In genomic region chr15:99090011-99090699, GRCh38 we compare ENCODE assay signal across 10 cellular contexts. TPM values are rescaled to one million over a fixed set of nuclear protein-coding genes. Genes with fewer than 3 reads are reported as not detected.
DNase-seq lines count a peak whose midpoint lies in the region; ATAC-seq, FAIRE-seq and TF ChIP-seq lines count a peak whose summit lies in the region.
"Had no signal": no experiment of that assay in that cellular context is flagged by ENCODE, and none has a peak within 500 bp of the region (broad histone marks: within the 10 kb centered on the region; RNA-seq: fewer than 3 reads in every experiment).

No MANE protein-coding gene starts in this region.

- H3K79me2 ChIP-seq in DND-41 (ENCODE audit: insufficient read depth, low read length) = no peaks in the 10 kb centered on the region

- H3K9ac ChIP-seq in DND-41 (ENCODE audit: low read depth, low read length) = no peak overlapping the region

- no peaks in the 10 kb centered on the region for H3K36me3 ChIP-seq in DND-41 (ENCODE audit: insufficient read depth, low read length)
- no peaks in the 10 kb centered on the region for H3K36me3 ChIP-seq in Peyer's patch
- H3K36me3 ChIP-seq in pancreas = no peaks in the 10 kb centered on the region
- H3K36me3 ChIP-seq in thyroid gland = no peaks in the 10 kb centered on the region
- H3K36me3 ChIP-seq in aorta (ENCODE audit: control insufficient read depth in 1 of 2, insufficient read depth in 2 of 2, low read length in 1 of 2) = no peaks in the 10 kb centered on the region
- H3K36me3 ChIP-seq: suprapubic skin had no signal

- no peaks in the 10 kb centered on the region for H4K20me1 ChIP-seq in DND-41 (ENCODE audit: insufficient read depth, low read length)

- no peak overlapping the region for H3K4me3 ChIP-seq in DND-41 (ENCODE audit: low read depth in 1 of 2, low read length in 2 of 2)
- H3K4me3 ChIP-seq in Peyer's patch = no peak overlapping the region
- no peak overlapping the region for H3K4me3 ChIP-seq in pancreas
- no peak overlapping the region for H3K4me3 ChIP-seq in thyroid gland (replicated peaks in 1 of 3)
- H3K4me3 ChIP-seq in aorta (ENCODE audit: low read length in 2 of 2) = no peak overlapping the region
- H3K4me3 ChIP-seq: suprapubic skin had no signal

- TF ChIP-seq POLR2A in Peyer's patch (IDR thresholded peaks at IDR 0.05) (no peak), thyroid gland (IDR thresholded peaks at IDR 0.05) (no peak)

- intact Hi-C loops in pancreas (cut with DNase I) = loop anchor here in 1 of 3 donors (10.0 kb wide), 1 partner anchor 65 kb away; no protein-coding TSS in a partner anchor
- intact Hi-C loops in thyroid gland (cut with DNase I) = no loop called here
- intact Hi-C loops in aorta (cut with DNase I) = no loop called here

- TF ChIP-seq CTCF in DND-41 (IDR thresholded peaks at IDR 0.05; ENCODE audit: borderline replicate concordance, extremely low read depth, low read length, poor library complexity, severe bottlenecking) (no peak), Peyer's patch (IDR thresholded peaks at IDR 0.05) (no peak), pancreas (IDR thresholded peaks at IDR 0.05) (no peak), thyroid gland (IDR thresholded peaks at IDR 0.05) (no peak)

- DNase-seq in DND-41 (peak; percentile 30), Peyer's patch (peak in 2 of 3 donors; percentile 52 to 68), pancreas (no peak), T1000 (lab: John Stamatoyannopoulos, UW) (no peak), thyroid gland (no peak), aorta (no peak)
- DNase-seq: activated T-cell treated with anti-CD3 and anti-CD28 coated beads, Interleukin-2, amount 50 U/mL, for 24 hours had no signal

- H3K4me1 ChIP-seq in DND-41 (ENCODE audit: insufficient read depth, low read length) (no peaks in the 10 kb centered on the region), Peyer's patch (no peaks in the 10 kb centered on the region), pancreas (no peaks in the 10 kb centered on the region), thyroid gland (no peaks in the 10 kb centered on the region), aorta (ENCODE audit: control insufficient read depth in 1 of 2, insufficient read depth in 2 of 2, low read length in 2 of 2) (no peaks in the 10 kb centered on the region)
- H3K4me1 ChIP-seq: suprapubic skin had no signal

- no peak for FAIRE-seq in pancreas (lab: Jason Lieb, UNC)

- no peak overlapping the region for H2AFZ ChIP-seq in DND-41 (ENCODE audit: low read depth, low read length)

- H3K27ac ChIP-seq in DND-41 (ENCODE audit: low read length) (no peak overlapping the region), Peyer's patch (peak overlapping the region in 1 of 4 donors; percentile 34), pancreas (no peak overlapping the region), thyroid gland (no peak overlapping the region), aorta (ENCODE audit: low read depth in 1 of 2, low read length in 2 of 2) (no peak overlapping the region)
- H3K27ac ChIP-seq: suprapubic skin had no signal

- H3K9me3 ChIP-seq in DND-41 (ENCODE audit: insufficient read depth, low read length, severe bottlenecking) = no peaks in the 10 kb centered on the region
- H3K9me3 ChIP-seq in Peyer's patch = no peaks in the 10 kb centered on the region
- H3K9me3 ChIP-seq in pancreas = no peaks in the 10 kb centered on the region
- no peaks in the 10 kb centered on the region for H3K9me3 ChIP-seq in thyroid gland
- H3K9me3 ChIP-seq in aorta (ENCODE audit: control insufficient read depth, low read length) = no peaks in the 10 kb centered on the region
- H3K9me3 ChIP-seq: suprapubic skin had no signal

- no peaks in the 10 kb centered on the region for H3K27me3 ChIP-seq in DND-41 (ENCODE audit: insufficient read depth, low read length, poor library complexity)
- H3K27me3 ChIP-seq in Peyer's patch = no peaks in the 10 kb centered on the region
- H3K27me3 ChIP-seq in pancreas = no peaks in the 10 kb centered on the region
- no peaks in the 10 kb centered on the region for H3K27me3 ChIP-seq in thyroid gland
- no peaks in the 10 kb centered on the region for H3K27me3 ChIP-seq in aorta (ENCODE audit: control insufficient read depth in 1 of 2, insufficient read depth in 2 of 2, low read length in 1 of 2)
- H3K27me3 ChIP-seq: suprapubic skin had no signal

- no peak overlapping the region for H3K4me2 ChIP-seq in DND-41 (ENCODE audit: insufficient read depth, low read length)

- WGBS in pancreas, 2 donors = 77 to 82% methylated on average over 3 of the region's 3 CpGs
- 73 to 74% methylated on average over 3 of the region's 3 CpGs for WGBS in thyroid gland, 2 donors
- 78 to 86% methylated on average over 3 of the region's 3 CpGs for WGBS in aorta, 2 donors

- ATAC-seq in DND-41 (ENCODE audit: insufficient read depth, low read depth) = peak; percentile 71
- ATAC-seq in GM19035 (IDR thresholded peaks at IDR 0.05; ENCODE audit: unreplicated experiment) = peak; percentile 100
- ATAC-seq in HG02970 (IDR thresholded peaks at IDR 0.05; ENCODE audit: low FRiP score, unreplicated experiment) = peak; percentile 97
- ATAC-seq in pancreas = no peak
- ATAC-seq in aorta (ENCODE audit: low FRiP score) = no peak

RNA-seq across cellular contexts. Expression of gene SYNM, which starts 14.7 kb away (rescaled TPM):
- 10 to 100 TPM in 3 of 4 donors, 1 to 10 TPM in 1; 6.0 to 38.5 (median 15.6) TPM for total RNA-seq in Peyer's patch
- 1 to 10 TPM; 2.0 to 4.5 (median 3.3) TPM for total RNA-seq in pancreas
- 1 to 10 TPM; 3.3 to 4.1 TPM for polyA plus RNA-seq in pancreas
- 10 to 100 TPM; 14.8 to 24.8 (median 21.5) TPM for total RNA-seq in thyroid gland
- 100 to 1,000 TPM in 1 of 2 donors, 10 to 100 TPM in 1; 81.9 to 103 TPM for total RNA-seq in aorta
- polyA plus RNA-seq in aorta = 10 to 100 TPM; 42.6 to 45.7 TPM

Comparison
In these comparisons a context has a peak if more than half of its experiments do, and no peak if none do; other contexts are left out.
1. ATAC-seq: peak in DND-41 (single experiment), GM19035 (single experiment) and HG02970 (single experiment); none in pancreas (0 of 4) and aorta (single experiment).
2. DNase-seq: peak in DND-41 (single experiment) and Peyer's patch (2 of 3); none in pancreas (0 of 6), T1000 (single experiment), thyroid gland (0 of 2) and aorta (0 of 2).